In the genomic region with DNA sequence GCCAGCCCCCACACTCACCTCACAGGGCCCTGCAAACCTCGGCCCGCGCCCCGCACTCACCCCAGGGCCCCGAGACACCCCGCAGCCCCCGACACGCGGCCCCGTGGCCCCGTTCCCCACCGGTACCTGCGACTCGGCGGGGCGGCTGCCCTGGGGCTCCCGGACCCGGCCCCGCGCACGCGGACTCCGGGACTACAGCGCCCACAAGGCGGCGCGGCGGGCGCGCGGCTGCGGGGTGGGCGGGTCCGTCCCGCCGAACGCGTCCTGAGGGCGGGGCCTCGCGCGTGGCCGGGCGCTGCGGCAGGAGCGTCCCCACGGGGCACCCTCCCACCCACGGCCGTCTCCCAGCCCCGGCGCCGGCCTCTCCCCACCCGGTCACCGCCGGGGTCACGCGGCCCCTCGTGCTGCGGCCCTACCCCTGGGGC, we compare ENCODE assay signal across 8 cellular contexts. TPM values are rescaled to one million over a fixed set of nuclear protein-coding genes. Genes with fewer than 3 reads are reported as not detected.
A peak's percentile ranks its signal among the peaks of the same experiment; 100 is the strongest.
DNase-seq lines count a peak whose midpoint lies in the region; ATAC-seq and TF ChIP-seq lines count a peak whose summit lies in the region.

TSS of gene SLC19A1 (minus strand) at position 199 of the 425 bp plus-strand sequence. CDS start 4,481 bp downstream, outside the sequence.

- peak within 1 kb of the TSS; percentile 80 for H3K27ac Mint-ChIP-seq in activated CD4-positive, alpha-beta T cell treated with anti-CD3 and anti-CD28 coated beads, Interleukin-2, amount 10 ng/mL, durations not matched to agents 7 days and 5 days

- H3K4me3 ChIP-seq in GM08714 (ENCODE audit: low read length) (peak within 1 kb of the TSS; percentile 85), HAP-1 (peak within 1 kb of the TSS; percentile 58), lower lobe of right lung (peak within 1 kb of the TSS; percentile 59)

- peaks cover 18% of the 10 kb centered on the region for H3K4me1 Mint-ChIP-seq in activated CD4-positive, alpha-beta T cell treated with anti-CD3 and anti-CD28 coated beads, Interleukin-2, amount 10 ng/mL, durations not matched to agents 7 days and 5 days

- POLR2A ChIA-PET in activated CD4-positive, alpha-beta T cell treated with anti-CD3 and anti-CD28 coated beads, Interleukin-2, amount 10 ng/mL, durations not matched to agents 7 days and 5 days (lab: Charles Lee) = no interaction called here

- H3K9me3 Mint-ChIP-seq in activated CD4-positive, alpha-beta T cell treated with anti-CD3 and anti-CD28 coated beads, Interleukin-2, amount 10 ng/mL, durations not matched to agents 7 days and 5 days = no peaks in the 10 kb centered on the region

- H3K27me3 ChIP-seq in HAP-1 (ENCODE audit: low read depth) = no peaks in the 10 kb centered on the region
- H3K27me3 ChIP-seq in lower lobe of right lung (ENCODE audit: low read depth) = no peaks in the 10 kb centered on the region

- peak within 1 kb of the TSS; percentile 64 for H3K27ac ChIP-seq in lower lobe of right lung

- DNase-seq in HAP-1 (ENCODE audit: low spot score in 2 of 2) (peak; percentile 33 to 77), NCI-H1930 (lab: John Stamatoyannopoulos, UW) (peak; percentile 14 to 75), ecto neural progenitor cell (ENCODE audit: low spot score) (peak; percentile 79), lower lobe of right lung (peak; percentile 85), NCI-H510A (lab: John Stamatoyannopoulos, UW) (no peak)
- peak; percentile 74 for DNase-seq in activated CD4-positive, alpha-beta T cell treated with anti-CD3 and anti-CD28 coated beads, Interleukin-2, amount 10 ng/mL, durations not matched to agents 7 days and 5 days
- DNase-seq in stimulated activated CD8-positive, alpha-beta memory T cell treated with anti-CD3 and anti-CD28 coated beads, Interleukin-12 subunit alpha, Interleukin-12 subunit beta, amount 100 ng/mL, for 1 hour (ENCODE audit: low read depth) = peak; percentile 48

- CTCF ChIA-PET in activated CD4-positive, alpha-beta T cell treated with anti-CD3 and anti-CD28 coated beads, Interleukin-2, amount 10 ng/mL, durations not matched to agents 7 days and 5 days (lab: Charles Lee) = no interaction called here

- in situ Hi-C loops in HAP-1 (cut with MboI; ENCODE audit: low sequenced_read_pairs) = no loop called here

- peak within 1 kb of the TSS; percentile 71 for H3K4me3 Mint-ChIP-seq in activated CD4-positive, alpha-beta T cell treated with anti-CD3 and anti-CD28 coated beads, Interleukin-2, amount 10 ng/mL, durations not matched to agents 7 days and 5 days

- H3K36me3 Mint-ChIP-seq in activated CD4-positive, alpha-beta T cell treated with anti-CD3 and anti-CD28 coated beads, Interleukin-2, amount 10 ng/mL, durations not matched to agents 7 days and 5 days (ENCODE audit: low read depth) = peaks cover 1% of the 10 kb centered on the region

- H3K27me3 Mint-ChIP-seq in activated CD4-positive, alpha-beta T cell treated with anti-CD3 and anti-CD28 coated beads, Interleukin-2, amount 10 ng/mL, durations not matched to agents 7 days and 5 days = no peaks in the 10 kb centered on the region

- intact Hi-C loops in lower lobe of right lung (cut with DNase I) = no loop called here

- peaks cover 20% of the 10 kb centered on the region for H3K36me3 ChIP-seq in HAP-1 (replicated peaks)
- no peaks in the 10 kb centered on the region for H3K36me3 ChIP-seq in lower lobe of right lung

- peak; percentile 89 to 90 for ATAC-seq in lower lobe of right lung

- TF ChIP-seq CTCF in lower lobe of right lung (IDR thresholded peaks at IDR 0.05) = peak; percentile 30

- no peaks in the 10 kb centered on the region for H3K9me3 ChIP-seq in HAP-1
- H3K9me3 ChIP-seq in lower lobe of right lung = no peaks in the 10 kb centered on the region

- H3K4me1 ChIP-seq in HAP-1 = no peaks in the 10 kb centered on the region; the same call in 1 of the 2 replicates
- peaks cover 16% of the 10 kb centered on the region for H3K4me1 ChIP-seq in lower lobe of right lung

RNA-seq across cellular contexts. Expression of gene SLC19A1, which starts in this region (rescaled TPM):
- 10 to 100 TPM; 43.8 to 46.8 TPM for total RNA-seq in activated CD4-positive, alpha-beta T cell treated with anti-CD3 and anti-CD28 coated beads, Interleukin-2, amount 10 ng/mL, durations not matched to agents 7 days and 5 days
- 50.7 TPM for total RNA-seq in lower lobe of right lung
